ENCODE assay signal across 8 cellular contexts in genomic region chr20:17571967-17572638, GRCh38. TPM values are rescaled to one million over a fixed set of nuclear protein-coding genes. Genes with fewer than 3 reads are reported as not detected.
DNase-seq lines count a peak whose midpoint lies in the region; ATAC-seq and TF ChIP-seq lines count a peak whose summit lies in the region.

No MANE protein-coding gene starts in this region.

- peaks cover 24% of the 10 kb centered on the region for H3K4me1 ChIP-seq in CD8-positive, alpha-beta T cell (ENCODE audit: insufficient read depth, low read length)
- H3K4me1 ChIP-seq in MM.1S (ENCODE audit: low read length), result peaks cover 10% of the 10 kb centered on the region

- H3K27ac Mint-ChIP-seq in CD8-positive, alpha-beta T cell, result no peak overlapping the region

- H3K9me3 Mint-ChIP-seq in CD8-positive, alpha-beta T cell, result no peaks in the 10 kb centered on the region

- CTCF ChIA-PET in CD8-positive, alpha-beta T cell (lab: Charles Lee), result interaction anchor here (1.0 to 3.3 kb wide), 4 partner anchors 30 to 326 kb away, joined by 3 to 16 read pairs (median 3); partner anchors contain the start of gene RRBP1

- no peaks in the 10 kb centered on the region for H3K27me3 ChIP-seq in CD8-positive, alpha-beta T cell (ENCODE audit: insufficient read depth, low read length)
- H3K27me3 ChIP-seq in MM.1S (replicated peaks; ENCODE audit: insufficient read depth, low read length) (no peaks in the 10 kb centered on the region), dorsolateral prefrontal cortex (no peaks in the 10 kb centered on the region), neural cell (ENCODE audit: insufficient read depth, low read depth, low read length) (peaks cover 3% of the 10 kb centered on the region)

- peak overlapping the region; percentile 13 for H3K4me3 Mint-ChIP-seq in CD8-positive, alpha-beta T cell

- no peaks in the 10 kb centered on the region for H3K9me3 ChIP-seq in CD8-positive, alpha-beta T cell (ENCODE audit: low read length)
- no peaks in the 10 kb centered on the region for H3K9me3 ChIP-seq in MM.1S (replicated peaks; ENCODE audit: insufficient read depth, low read length)
- no peaks in the 10 kb centered on the region for H3K9me3 ChIP-seq in neural cell (ENCODE audit: low read length)

- POLR2A ChIA-PET in CD8-positive, alpha-beta T cell (lab: Charles Lee), result interaction anchor here (2.4 to 3.7 kb wide), 2 partner anchors 8 to 38 kb away, joined by 8 to 33 read pairs; no protein-coding TSS in a partner anchor

- H3K79me2 ChIP-seq in MM.1S (ENCODE audit: low read length) (peaks cover 69% of the 10 kb centered on the region), neural cell (replicated peaks; ENCODE audit: insufficient read depth, low read length) (peaks cover 64% of the 10 kb centered on the region)

- H3K4me2 ChIP-seq in MM.1S (ENCODE audit: low read depth, low read length), result peak overlapping the region; percentile 30; the same call in 1 of the 2 replicates
- H3K4me2 ChIP-seq in neural cell (ENCODE audit: low read length), result peak overlapping the region; percentile 99

- H3K4me1 Mint-ChIP-seq in CD8-positive, alpha-beta T cell (ENCODE audit: low read depth), result peaks cover 37% of the 10 kb centered on the region

- no peaks in the 10 kb centered on the region for H3K36me3 ChIP-seq in CD8-positive, alpha-beta T cell (ENCODE audit: insufficient read depth, low read length)
- H3K36me3 ChIP-seq in MM.1S (replicated peaks; ENCODE audit: insufficient read depth, low read length), result no peaks in the 10 kb centered on the region; the same call in 1 of the 2 replicates
- no peaks in the 10 kb centered on the region for H3K36me3 ChIP-seq in neural cell (ENCODE audit: insufficient read depth, low read length)

- ATAC-seq in CD8-positive, alpha-beta T cell, result no peak
- ATAC-seq in GM21526 (IDR thresholded peaks at IDR 0.05; ENCODE audit: low FRiP score, unreplicated experiment), result no peak
- no peak for ATAC-seq in HG02852 (IDR thresholded peaks at IDR 0.05; ENCODE audit: unreplicated experiment)

- H3F3A ChIP-seq in MM.1S (ENCODE audit: insufficient read depth, low read length) (0 out of 2 replicates have a peak, but pooled peaks cover 6% of the 10 kb centered on the region), neural cell (ENCODE audit: insufficient read depth, low read length, poor library complexity, severe bottlenecking) (peaks cover 4% of the 10 kb centered on the region)

- no peak overlapping the region for H3K4me3 ChIP-seq in CD8-positive, alpha-beta T cell (ENCODE audit: low read depth, low read length)
- H3K4me3 ChIP-seq in MM.1S (ENCODE audit: low read length) (no peak overlapping the region; the same call in 1 of the 2 replicates), dorsolateral prefrontal cortex (peak overlapping the region in 50 of 59 donors; percentile 0 to 100 (median 98)), neural cell (ENCODE audit: low read length) (peak overlapping the region; percentile 100)

- no peak for TF ChIP-seq CTCF in CD8-positive, alpha-beta T cell (IDR thresholded peaks at IDR 0.05)
- TF ChIP-seq CTCF in MM.1S (IDR thresholded peaks at IDR 0.05; ENCODE audit: low read length) (no peak), dorsolateral prefrontal cortex (IDR thresholded peaks at IDR 0.05 in 54 of 56, conservative IDR thresholded peaks at IDR 0.05 in 2 of 56; ENCODE audit: low read depth in 1 of 56, partially characterized antibody in 56 of 56) (no peak), neural cell (IDR thresholded peaks at IDR 0.05; ENCODE audit: poor library complexity, severe bottlenecking) (no peak)

- H3K36me3 Mint-ChIP-seq in CD8-positive, alpha-beta T cell, result peaks cover 12% of the 10 kb centered on the region

- no peak for TF ChIP-seq EP300 in neural cell (conservative IDR thresholded peaks at IDR 0.05; ENCODE audit: poor library complexity, severe bottlenecking)

- no peaks in the 10 kb centered on the region for H4K20me1 ChIP-seq in MM.1S (ENCODE audit: insufficient read depth, low read length)
- H4K20me1 ChIP-seq in neural cell (ENCODE audit: insufficient read depth), result peaks cover 18% of the 10 kb centered on the region

- H3K9me2 ChIP-seq in MM.1S (replicated peaks; ENCODE audit: insufficient read depth, low read length) (no peaks in the 10 kb centered on the region), neural cell (ENCODE audit: insufficient read depth, low read length) (no peaks in the 10 kb centered on the region)

- intact Hi-C loops in CD8-positive, alpha-beta T cell (cut with DNase I, micrococcal nuclease), result loop anchor here (2.0 to 5.0 kb wide), 3 partner anchors 35 to 395 kb away; partner anchors contain the start of genes MGME1 (in 1 of the 2) and SNX5 (in 1 of the 2)
- intact Hi-C loops in dorsolateral prefrontal cortex (cut with DNase I), result loop anchor here in 1 of 2 donors (5.0 kb wide), 1 partner anchor 35 kb away; no protein-coding TSS in a partner anchor

- H3K9ac ChIP-seq in MM.1S (ENCODE audit: low read length) (no peak overlapping the region), neural cell (ENCODE audit: low read length) (peak overlapping the region; percentile 18)

- DNase-seq in CD8-positive, alpha-beta T cell, result no peak
- DNase-seq in MM.1S (peak; percentile 16), dorsolateral prefrontal cortex (no peak), GOT3 (lab: John Stamatoyannopoulos, UW) (no peak)
- DNase-seq in stimulated activated CD4-positive, alpha-beta T cell treated with anti-CD3 and anti-CD28 coated beads, Interleukin-2, amount 100 ng/mL, for 48 hours, result no peak

- no peak overlapping the region for H3K27ac ChIP-seq in CD8-positive, alpha-beta T cell (ENCODE audit: low read depth, low read length)
- H3K27ac ChIP-seq in MM.1S (ENCODE audit: low read length), result no peak overlapping the region
- H3K27ac ChIP-seq in dorsolateral prefrontal cortex, result peak overlapping the region in 5 of 59 donors; percentile 3 to 51 (median 26)
- no peak overlapping the region for H3K27ac ChIP-seq in neural cell (ENCODE audit: low read length)

- H3K27me3 Mint-ChIP-seq in CD8-positive, alpha-beta T cell (ENCODE audit: low read depth), result no peaks in the 10 kb centered on the region

- TF ChIP-seq RAD21 in neural cell (conservative IDR thresholded peaks at IDR 0.05), result no peak

- no peak overlapping the region for H2AFZ ChIP-seq in MM.1S (ENCODE audit: low read length)
- H2AFZ ChIP-seq in neural cell (ENCODE audit: low read depth, low read length), result no peak overlapping the region

TF ChIP-seq in neural cell, 6 proteins besides CTCF, POLR2A, EP300 and RAD21:
- TF ChIP-seq MXI1 (conservative IDR thresholded peaks at IDR 0.05; ENCODE audit: poor library complexity, severe bottlenecking), result no peak
- no peak for TF ChIP-seq EZH2 (IDR thresholded peaks at IDR 0.05; ENCODE audit: borderline replicate concordance, insufficient read depth, low read length, poor library complexity, severe bottlenecking)
- no peak for TF ChIP-seq TAF1 (IDR thresholded peaks at IDR 0.05; ENCODE audit: low read depth)
- TF ChIP-seq, protein P1, sequence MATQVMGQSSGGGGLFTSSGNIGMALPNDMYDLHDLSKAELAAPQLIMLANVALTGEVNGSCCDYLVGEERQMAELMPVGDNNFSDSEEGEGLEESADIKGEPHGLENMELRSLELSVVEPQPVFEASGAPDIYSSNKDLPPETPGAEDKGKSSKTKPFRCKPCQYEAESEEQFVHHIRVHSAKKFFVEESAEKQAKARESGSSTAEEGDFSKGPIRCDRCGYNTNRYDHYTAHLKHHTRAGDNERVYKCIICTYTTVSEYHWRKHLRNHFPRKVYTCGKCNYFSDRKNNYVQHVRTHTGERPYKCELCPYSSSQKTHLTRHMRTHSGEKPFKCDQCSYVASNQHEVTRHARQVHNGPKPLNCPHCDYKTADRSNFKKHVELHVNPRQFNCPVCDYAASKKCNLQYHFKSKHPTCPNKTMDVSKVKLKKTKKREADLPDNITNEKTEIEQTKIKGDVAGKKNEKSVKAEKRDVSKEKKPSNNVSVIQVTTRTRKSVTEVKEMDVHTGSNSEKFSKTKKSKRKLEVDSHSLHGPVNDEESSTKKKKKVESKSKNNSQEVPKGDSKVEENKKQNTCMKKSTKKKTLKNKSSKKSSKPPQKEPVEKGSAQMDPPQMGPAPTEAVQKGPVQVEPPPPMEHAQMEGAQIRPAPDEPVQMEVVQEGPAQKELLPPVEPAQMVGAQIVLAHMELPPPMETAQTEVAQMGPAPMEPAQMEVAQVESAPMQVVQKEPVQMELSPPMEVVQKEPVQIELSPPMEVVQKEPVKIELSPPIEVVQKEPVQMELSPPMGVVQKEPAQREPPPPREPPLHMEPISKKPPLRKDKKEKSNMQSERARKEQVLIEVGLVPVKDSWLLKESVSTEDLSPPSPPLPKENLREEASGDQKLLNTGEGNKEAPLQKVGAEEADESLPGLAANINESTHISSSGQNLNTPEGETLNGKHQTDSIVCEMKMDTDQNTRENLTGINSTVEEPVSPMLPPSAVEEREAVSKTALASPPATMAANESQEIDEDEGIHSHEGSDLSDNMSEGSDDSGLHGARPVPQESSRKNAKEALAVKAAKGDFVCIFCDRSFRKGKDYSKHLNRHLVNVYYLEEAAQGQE (IDR thresholded peaks at IDR 0.05; ENCODE audit: borderline replicate concordance), result no peak
- TF ChIP-seq POLR2AphosphoS5 (IDR thresholded peaks at IDR 0.05), result no peak
- TF ChIP-seq SMC3 (conservative IDR thresholded peaks at IDR 0.05; ENCODE audit: poor library complexity), result no peak
TF ChIP-seq in neural cell: peak in this region for 0.

RNA-seq across cellular contexts. Expression of gene DSTN, which starts 2.2 kb away (rescaled TPM):
- 10 to 100 TPM; 40.5 to 42.9 TPM for total RNA-seq in CD8-positive, alpha-beta T cell
- total RNA-seq in dorsolateral prefrontal cortex, result 100 to 1,000 TPM; 105 to 421 (median 232) TPM
- 238 and 276 TPM in 2 replicates for polyA plus RNA-seq in neural cell
- 167 and 195 TPM in 2 replicates for polyA minus RNA-seq in neural cell

RNA-seq across cellular contexts. Expression of gene BFSP1, which starts 40.9 kb away (rescaled TPM):
- under 1 TPM; 0.14 to 0.31 TPM for total RNA-seq in CD8-positive, alpha-beta T cell
- total RNA-seq in dorsolateral prefrontal cortex, result 1 to 10 TPM in 114 of 120 experiments, under 1 TPM in 6; 0.67 to 6.9 (median 3.2) TPM
- 1.3 and 2.3 TPM in 2 replicates for polyA plus RNA-seq in neural cell
- 3.4 and 3.9 TPM in 2 replicates for polyA minus RNA-seq in neural cell

Comparison
In these comparisons a context has a peak if more than half of its experiments do, and no peak if none do; other contexts are left out.
1. H3K4me3 ChIP-seq: peak in dorsolateral prefrontal cortex (50 of 59) and neural cell (single experiment); none in CD8-positive, alpha-beta T cell (single experiment) and MM.1S (single experiment).